1 cellular context compared by ENCODE assay signal in genomic region chr17:17422641-17423040, GRCh38.
TF ChIP-seq lines count a peak whose summit lies in the region.

No MANE protein-coding gene starts in this region.

TF ChIP-seq in HepG2, 621 proteins besides CTCF, POLR2A, EP300 and RAD21:
- no peak for TF ChIP-seq REST (IDR thresholded peaks at IDR 0.05; ENCODE audit: borderline replicate concordance in 1 of 2, low read depth in 1 of 2, low read length in 2 of 2)
